In genomic region chr12:69660164-69660863, GRCh38 we compare ENCODE assay signal across 1 cellular context.
A peak's percentile ranks its signal among the peaks of the same experiment; 100 is the strongest.
TF ChIP-seq lines count a peak whose summit lies in the region.

No MANE protein-coding gene starts in this region.

TF ChIP-seq in K562, 482 proteins besides CTCF, POLR2A, EP300 and RAD21 (continued from another document):
- TF ChIP-seq, protein P1, sequence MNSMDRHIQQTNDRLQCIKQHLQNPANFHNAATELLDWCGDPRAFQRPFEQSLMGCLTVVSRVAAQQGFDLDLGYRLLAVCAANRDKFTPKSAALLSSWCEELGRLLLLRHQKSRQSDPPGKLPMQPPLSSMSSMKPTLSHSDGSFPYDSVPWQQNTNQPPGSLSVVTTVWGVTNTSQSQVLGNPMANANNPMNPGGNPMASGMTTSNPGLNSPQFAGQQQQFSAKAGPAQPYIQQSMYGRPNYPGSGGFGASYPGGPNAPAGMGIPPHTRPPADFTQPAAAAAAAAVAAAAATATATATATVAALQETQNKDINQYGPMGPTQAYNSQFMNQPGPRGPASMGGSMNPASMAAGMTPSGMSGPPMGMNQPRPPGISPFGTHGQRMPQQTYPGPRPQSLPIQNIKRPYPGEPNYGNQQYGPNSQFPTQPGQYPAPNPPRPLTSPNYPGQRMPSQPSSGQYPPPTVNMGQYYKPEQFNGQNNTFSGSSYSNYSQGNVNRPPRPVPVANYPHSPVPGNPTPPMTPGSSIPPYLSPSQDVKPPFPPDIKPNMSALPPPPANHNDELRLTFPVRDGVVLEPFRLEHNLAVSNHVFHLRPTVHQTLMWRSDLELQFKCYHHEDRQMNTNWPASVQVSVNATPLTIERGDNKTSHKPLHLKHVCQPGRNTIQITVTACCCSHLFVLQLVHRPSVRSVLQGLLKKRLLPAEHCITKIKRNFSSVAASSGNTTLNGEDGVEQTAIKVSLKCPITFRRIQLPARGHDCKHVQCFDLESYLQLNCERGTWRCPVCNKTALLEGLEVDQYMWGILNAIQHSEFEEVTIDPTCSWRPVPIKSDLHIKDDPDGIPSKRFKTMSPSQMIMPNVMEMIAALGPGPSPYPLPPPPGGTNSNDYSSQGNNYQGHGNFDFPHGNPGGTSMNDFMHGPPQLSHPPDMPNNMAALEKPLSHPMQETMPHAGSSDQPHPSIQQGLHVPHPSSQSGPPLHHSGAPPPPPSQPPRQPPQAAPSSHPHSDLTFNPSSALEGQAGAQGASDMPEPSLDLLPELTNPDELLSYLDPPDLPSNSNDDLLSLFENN (IDR thresholded peaks at IDR 0.05; ENCODE audit: low read depth in 2 of 2, low read length in 2 of 2), result 0 out of 4 replicates have a peak, but pooled peaks of 1 of the 2 experiments have one; percentile 43
- TF ChIP-seq BACH1 (tag; IDR thresholded peaks at IDR 0.05), result no peak
- TF ChIP-seq PML (IDR thresholded peaks at IDR 0.05; ENCODE audit: low read length), result peak; percentile 42; the same call in 1 of the 2 replicates
- TF ChIP-seq STAT5A (IDR thresholded peaks at IDR 0.05; ENCODE audit: borderline replicate concordance, low read length), result peak; percentile 63; the same call in 1 of the 2 replicates
- TF ChIP-seq EHMT2 (IDR thresholded peaks at IDR 0.05), result peak; percentile 80
- TF ChIP-seq, protein P2, sequence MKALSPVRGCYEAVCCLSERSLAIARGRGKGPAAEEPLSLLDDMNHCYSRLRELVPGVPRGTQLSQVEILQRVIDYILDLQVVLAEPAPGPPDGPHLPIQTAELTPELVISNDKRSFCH (CRISPR knock-in tag; IDR thresholded peaks at IDR 0.05), result no peak
- TF ChIP-seq, protein P2 (tag; IDR thresholded peaks at IDR 0.05), result peak; percentile 60; the same call in 1 of the 2 replicates
- TF ChIP-seq RCOR1 (IDR thresholded peaks at IDR 0.05; ENCODE audit: borderline replicate concordance in 1 of 2, low read depth in 2 of 2, low read length in 2 of 2), result peak in 1 of 2 experiments; percentile 78; a peak in 2 of 4 replicates
- TF ChIP-seq TRIM24 (IDR thresholded peaks at IDR 0.05), result peak; percentile 61 to 84; a peak in 3 of 4 replicates
- TF ChIP-seq SOX6 (IDR thresholded peaks at IDR 0.05), result peak; percentile 89
- no peak for TF ChIP-seq SPI1 (IDR thresholded peaks at IDR 0.05; ENCODE audit: borderline replicate concordance, low read depth, low read length)
- TF ChIP-seq GATAD2A (IDR thresholded peaks at IDR 0.05), result 0 out of 2 replicates have a peak, but pooled peaks have one; percentile 10
- TF ChIP-seq TAL1 (IDR thresholded peaks at IDR 0.05), result peak; percentile 93
- peak; percentile 71 for TF ChIP-seq CTBP1 (IDR thresholded peaks at IDR 0.05; ENCODE audit: borderline replicate concordance)
- peak; percentile 45 for TF ChIP-seq MEIS2 (IDR thresholded peaks at IDR 0.05; ENCODE audit: partially characterized antibody)
- no peak for TF ChIP-seq GABPB1 (CRISPR knock-in tag; IDR thresholded peaks at IDR 0.05)
- peak in 1 of 2 experiments; percentile 31; a peak in 1 of 4 replicates for TF ChIP-seq FOXK2 (conservative IDR thresholded peaks at IDR 0.05 in 1 of 2, IDR thresholded peaks at IDR 0.05 in 1 of 2; ENCODE audit: low read depth in 2 of 2)
- no peak for TF ChIP-seq ZNF124 (CRISPR knock-in tag; IDR thresholded peaks at IDR 0.05)
- peak; percentile 34; the same call in 1 of the 2 replicates for TF ChIP-seq MYNN (IDR thresholded peaks at IDR 0.05)
- TF ChIP-seq MYNN (CRISPR knock-in tag; IDR thresholded peaks at IDR 0.05), result no peak
- 0 out of 2 replicates have a peak, but pooled peaks have one; percentile 35 for TF ChIP-seq MBD2 (IDR thresholded peaks at IDR 0.05; ENCODE audit: borderline replicate concordance, low read depth)
- TF ChIP-seq JUND (IDR thresholded peaks at IDR 0.05; ENCODE audit: borderline replicate concordance, low read depth, low read length), result peak; percentile 43; the same call in 1 of the 2 replicates
- TF ChIP-seq JUND (tag; IDR thresholded peaks at IDR 0.05; ENCODE audit: borderline replicate concordance, low read depth, low read length), result peak; percentile 46; the same call in 1 of the 3 replicates
- TF ChIP-seq POLR2AphosphoS5 (IDR thresholded peaks at IDR 0.05; ENCODE audit: control insufficient read depth, insufficient read depth, low read depth, low read length), result peak; percentile 54; the same call in 1 of the 2 replicates
- 0 out of 4 replicates have a peak, but pooled peaks of 1 of the 2 experiments have one; percentile 23 for TF ChIP-seq TEAD1 (CRISPR knock-in tag; IDR thresholded peaks at IDR 0.05)
- TF ChIP-seq ZEB2 (IDR thresholded peaks at IDR 0.05), result peak; percentile 82
- TF ChIP-seq CEBPG (CRISPR knock-in tag; IDR thresholded peaks at IDR 0.05), result peak; percentile 9; the same call in 1 of the 2 replicates
- TF ChIP-seq CEBPG (tag; conservative IDR thresholded peaks at IDR 0.05 in 1 of 2, IDR thresholded peaks at IDR 0.05 in 1 of 2), result peak; percentile 40 to 86; a peak in 3 of 4 replicates
- TF ChIP-seq SMARCA4 (IDR thresholded peaks at IDR 0.05), result peak; percentile 93
- no peak for TF ChIP-seq TFE3 (CRISPR knock-in tag; IDR thresholded peaks at IDR 0.05)
- TF ChIP-seq, protein P3, sequence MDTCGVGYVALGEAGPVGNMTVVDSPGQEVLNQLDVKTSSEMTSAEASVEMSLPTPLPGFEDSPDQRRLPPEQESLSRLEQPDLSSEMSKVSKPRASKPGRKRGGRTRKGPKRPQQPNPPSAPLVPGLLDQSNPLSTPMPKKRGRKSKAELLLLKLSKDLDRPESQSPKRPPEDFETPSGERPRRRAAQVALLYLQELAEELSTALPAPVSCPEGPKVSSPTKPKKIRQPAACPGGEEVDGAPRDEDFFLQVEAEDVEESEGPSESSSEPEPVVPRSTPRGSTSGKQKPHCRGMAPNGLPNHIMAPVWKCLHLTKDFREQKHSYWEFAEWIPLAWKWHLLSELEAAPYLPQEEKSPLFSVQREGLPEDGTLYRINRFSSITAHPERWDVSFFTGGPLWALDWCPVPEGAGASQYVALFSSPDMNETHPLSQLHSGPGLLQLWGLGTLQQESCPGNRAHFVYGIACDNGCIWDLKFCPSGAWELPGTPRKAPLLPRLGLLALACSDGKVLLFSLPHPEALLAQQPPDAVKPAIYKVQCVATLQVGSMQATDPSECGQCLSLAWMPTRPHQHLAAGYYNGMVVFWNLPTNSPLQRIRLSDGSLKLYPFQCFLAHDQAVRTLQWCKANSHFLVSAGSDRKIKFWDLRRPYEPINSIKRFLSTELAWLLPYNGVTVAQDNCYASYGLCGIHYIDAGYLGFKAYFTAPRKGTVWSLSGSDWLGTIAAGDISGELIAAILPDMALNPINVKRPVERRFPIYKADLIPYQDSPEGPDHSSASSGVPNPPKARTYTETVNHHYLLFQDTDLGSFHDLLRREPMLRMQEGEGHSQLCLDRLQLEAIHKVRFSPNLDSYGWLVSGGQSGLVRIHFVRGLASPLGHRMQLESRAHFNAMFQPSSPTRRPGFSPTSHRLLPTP (IDR thresholded peaks at IDR 0.05; ENCODE audit: borderline replicate concordance, extremely low read depth, insufficient read length), result no peak
- no peak for TF ChIP-seq MITF (IDR thresholded peaks at IDR 0.05)
- TF ChIP-seq CBFA2T2 (conservative IDR thresholded peaks at IDR 0.05), result peak; percentile 94
- no peak for TF ChIP-seq WHSC1 (IDR thresholded peaks at IDR 0.05; ENCODE audit: low read length)
